Comparison of ENCODE assay signal across 17 cellular contexts in genomic region chr20:64109831-64110391, GRCh38. TPM values are rescaled to one million over a fixed set of nuclear protein-coding genes. Genes with fewer than 3 reads are reported as not detected.
DNase-seq lines count a peak whose midpoint lies in the region; ATAC-seq and TF ChIP-seq lines count a peak whose summit lies in the region.
"Had no signal": no experiment of that assay in that cellular context is flagged by ENCODE, and none has a peak within 500 bp of the region (broad histone marks: within the 10 kb centered on the region; RNA-seq: fewer than 3 reads in every experiment).

No MANE protein-coding gene starts in this region.

- no peaks in the 10 kb centered on the region for H3K4me1 ChIP-seq in suprapubic skin
- H3K4me1 ChIP-seq in thyroid gland, result no peaks in the 10 kb centered on the region
- H3K4me1 ChIP-seq: foreskin keratinocyte, prostate gland, uterus had no signal

- H3K36me3 Mint-ChIP-seq in activated T-cell treated with anti-CD3 and anti-CD28 coated beads, Interleukin-2, amount 50 U/mL, for 24 hours (ENCODE audit: low read depth), result no peaks in the 10 kb centered on the region
- H3K36me3 Mint-ChIP-seq in activated T-cell treated with anti-CD3 and anti-CD28 coated beads, Interleukin-2, amount 50 U/mL, for 72 hours (ENCODE audit: insufficient read depth in 2 of 2), result no peaks in the 10 kb centered on the region
- H3K36me3 Mint-ChIP-seq: activated naive CD4-positive, alpha-beta T cell treated with anti-CD3 and anti-CD28 coated beads, Interleukin-2, amount 50 U/mL, for 72 hours had no signal

- H3K27ac Mint-ChIP-seq in activated T-cell treated with anti-CD3 and anti-CD28 coated beads, Interleukin-2, amount 50 U/mL, for 24 hours, result no peak overlapping the region
- H3K27ac Mint-ChIP-seq in activated T-cell treated with anti-CD3 and anti-CD28 coated beads, Interleukin-2, amount 50 U/mL, for 72 hours, result no peak overlapping the region
- H3K27ac Mint-ChIP-seq: activated naive CD4-positive, alpha-beta T cell treated with anti-CD3 and anti-CD28 coated beads, Interleukin-2, amount 50 U/mL, for 72 hours had no signal

- intact Hi-C loops in thyroid gland (cut with DNase I), result no loop called here

- H3K27me3 ChIP-seq in suprapubic skin (peaks cover 27% of the 10 kb centered on the region), thyroid gland (no peaks in the 10 kb centered on the region)
- H3K27me3 ChIP-seq: cardiac muscle cell, uterus had no signal

- H3K36me3 ChIP-seq in suprapubic skin, result no peaks in the 10 kb centered on the region
- H3K36me3 ChIP-seq in thyroid gland, result no peaks in the 10 kb centered on the region
- H3K36me3 ChIP-seq: cardiac muscle cell, prostate gland, uterus had no signal

- H3K9me3 Mint-ChIP-seq in activated T-cell treated with anti-CD3 and anti-CD28 coated beads, Interleukin-2, amount 50 U/mL, for 24 hours, result no peaks in the 10 kb centered on the region
- H3K9me3 Mint-ChIP-seq in activated T-cell treated with anti-CD3 and anti-CD28 coated beads, Interleukin-2, amount 50 U/mL, for 72 hours, result no peaks in the 10 kb centered on the region
- H3K9me3 Mint-ChIP-seq: activated naive CD4-positive, alpha-beta T cell treated with anti-CD3 and anti-CD28 coated beads, Interleukin-2, amount 50 U/mL, for 72 hours had no signal

- no peaks in the 10 kb centered on the region for H3K9me3 ChIP-seq in suprapubic skin
- no peaks in the 10 kb centered on the region for H3K9me3 ChIP-seq in thyroid gland
- H3K9me3 ChIP-seq: prostate gland, uterus had no signal

- ATAC-seq in activated T-cell treated with anti-CD3 and anti-CD28 coated beads, Interleukin-2, amount 50 U/mL, for 72 hours (replicated peaks in 1 of 2), result no peak
- ATAC-seq in left lobe of liver, result no peak
- ATAC-seq: activated naive CD4-positive, alpha-beta T cell treated with anti-CD3 and anti-CD28 coated beads, Interleukin-2, amount 50 U/mL, for 72 hours; foreskin keratinocyte had no signal

- H3K27me3 Mint-ChIP-seq in activated T-cell treated with anti-CD3 and anti-CD28 coated beads, Interleukin-2, amount 50 U/mL, for 24 hours, result no peaks in the 10 kb centered on the region
- H3K27me3 Mint-ChIP-seq in activated T-cell treated with anti-CD3 and anti-CD28 coated beads, Interleukin-2, amount 50 U/mL, for 72 hours (ENCODE audit: low read depth), result no peaks in the 10 kb centered on the region

- peaks cover 4% of the 10 kb centered on the region for H3K4me1 Mint-ChIP-seq in activated T-cell treated with anti-CD3 and anti-CD28 coated beads, Interleukin-2, amount 50 U/mL, for 24 hours (ENCODE audit: low read depth)
- H3K4me1 Mint-ChIP-seq in activated T-cell treated with anti-CD3 and anti-CD28 coated beads, Interleukin-2, amount 50 U/mL, for 72 hours (ENCODE audit: low read depth), result no peaks in the 10 kb centered on the region

- TF ChIP-seq POLR2A in suprapubic skin (IDR thresholded peaks at IDR 0.05), result no peak
- TF ChIP-seq POLR2A in thyroid gland (IDR thresholded peaks at IDR 0.05), result no peak

- peak; percentile 22 for DNase-seq in activated T-cell treated with anti-CD3 and anti-CD28 coated beads, Interleukin-2, amount 50 U/mL, for 24 hours
- DNase-seq in activated T-cell treated with anti-CD3 and anti-CD28 coated beads, Interleukin-2, amount 50 U/mL, for 72 hours, result no peak
- peak; percentile 40 for DNase-seq in left lobe of liver (ENCODE audit: low spot score)
- DNase-seq in suprapubic skin (ENCODE audit: low spot score in 2 of 2), result peak; percentile 48 to 65
- no peak for DNase-seq in COR-L47 (lab: John Stamatoyannopoulos, UW)
- no peak for DNase-seq in thyroid gland
- DNase-seq: activated CD4-positive, alpha-beta T cell treated with anti-CD3 and anti-CD28 coated beads, Interleukin-2, amount 50 U/mL, for 48 hours; DMS153; foreskin keratinocyte; NCI-H187 treated with DMSO at 0.1 percent for 48 hours; NCI-H69 had no signal

- no peak overlapping the region for H3K4me3 Mint-ChIP-seq in activated T-cell treated with anti-CD3 and anti-CD28 coated beads, Interleukin-2, amount 50 U/mL, for 24 hours
- no peak overlapping the region for H3K4me3 Mint-ChIP-seq in activated T-cell treated with anti-CD3 and anti-CD28 coated beads, Interleukin-2, amount 50 U/mL, for 72 hours

- no peak for TF ChIP-seq EP300 in suprapubic skin (IDR thresholded peaks at IDR 0.05)

- 76% methylated on average over 16 of the region's 16 CpGs for WGBS in suprapubic skin
- 60 to 75% methylated on average over 3 to 12 of the region's 16 CpGs for WGBS in thyroid gland, 2 donors

- no peak overlapping the region for H3K4me3 ChIP-seq in suprapubic skin
- no peak overlapping the region for H3K4me3 ChIP-seq in thyroid gland (replicated peaks in 1 of 3)
- H3K4me3 ChIP-seq: cardiac muscle cell, prostate gland, uterus had no signal

- TF ChIP-seq CTCF in suprapubic skin (IDR thresholded peaks at IDR 0.05), result no peak
- no peak for TF ChIP-seq CTCF in thyroid gland (IDR thresholded peaks at IDR 0.05)

- H3K27ac ChIP-seq in suprapubic skin, result no peak overlapping the region
- H3K27ac ChIP-seq in thyroid gland, result no peak overlapping the region
- H3K27ac ChIP-seq: cardiac muscle cell, foreskin keratinocyte, prostate gland, RWPE1, uterus had no signal

RNA-seq across cellular contexts. Expression of gene NPBWR2, which starts 2.5 kb away (rescaled TPM):
- not detected for total RNA-seq in activated T-cell treated with anti-CD3 and anti-CD28 coated beads, Interleukin-2, amount 50 U/mL, for 72 hours
- total RNA-seq in left lobe of liver, result not detected
- not detected for total RNA-seq in suprapubic skin
- not detected for total RNA-seq in thyroid gland
- total RNA-seq: activated naive CD4-positive, alpha-beta T cell treated with anti-CD3 and anti-CD28 coated beads, Interleukin-2, amount 50 U/mL, for 72 hours; cardiac muscle cell; foreskin keratinocyte; mucosa of gallbladder; prostate gland; uterus had no signal

RNA-seq across cellular contexts. Expression of gene LKAAEAR1, which starts 25.7 kb away (rescaled TPM):
- total RNA-seq in activated T-cell treated with anti-CD3 and anti-CD28 coated beads, Interleukin-2, amount 50 U/mL, for 72 hours, result under 1 TPM in 1 of 2 donors, not detected in 1; 0.29 TPM
- total RNA-seq in left lobe of liver, result not detected
- not detected for total RNA-seq in suprapubic skin
- 1 to 10 TPM in 2 of 4 donors, not detected in 2; 1.3 to 1.7 TPM for total RNA-seq in thyroid gland
- total RNA-seq: activated naive CD4-positive, alpha-beta T cell treated with anti-CD3 and anti-CD28 coated beads, Interleukin-2, amount 50 U/mL, for 72 hours; foreskin keratinocyte; mucosa of gallbladder; uterus had no signal

RNA-seq across cellular contexts. Expression of gene OPRL1, which starts 30.0 kb away (rescaled TPM):
- total RNA-seq in activated T-cell treated with anti-CD3 and anti-CD28 coated beads, Interleukin-2, amount 50 U/mL, for 72 hours, result 1 to 10 TPM; 1.3 to 1.7 TPM
- 0.15 TPM for total RNA-seq in left lobe of liver
- under 1 TPM; 0.45 to 0.68 (median 0.52) TPM for total RNA-seq in suprapubic skin
- total RNA-seq in thyroid gland, result under 1 TPM; 0.54 to 0.94 (median 0.68) TPM

RNA-seq across cellular contexts. Expression of gene RGS19, which starts 30.6 kb away (rescaled TPM):
- 10 to 100 TPM; 38.1 to 40.0 TPM for total RNA-seq in activated T-cell treated with anti-CD3 and anti-CD28 coated beads, Interleukin-2, amount 50 U/mL, for 72 hours
- total RNA-seq in left lobe of liver (4.6 TPM), suprapubic skin (10 to 100 TPM; 14.8 to 18.4 (median 16.2) TPM), thyroid gland (10 to 100 TPM; 10.5 to 17.2 (median 13.4) TPM)

RNA-seq across cellular contexts. Expression of gene TCEA2, which starts 46.9 kb away (rescaled TPM):
- 10 to 100 TPM; 55.5 to 61.6 TPM for total RNA-seq in activated T-cell treated with anti-CD3 and anti-CD28 coated beads, Interleukin-2, amount 50 U/mL, for 72 hours
- total RNA-seq in left lobe of liver, result 49.2 TPM
- 10 to 100 TPM in 3 of 4 donors, 1 to 10 TPM in 1; 8.6 to 27.9 (median 13.2) TPM for total RNA-seq in suprapubic skin
- 10 to 100 TPM; 20.9 to 43.1 (median 24.4) TPM for total RNA-seq in thyroid gland

Comparison
In these comparisons a context has a peak if more than half of its experiments do, and no peak if none do; other contexts are left out.
1. DNase-seq: peak in activated T-cell treated with anti-CD3 and anti-CD28 coated beads, Interleukin-2, amount 50 U/mL, for 24 hours (single experiment), left lobe of liver (single experiment) and suprapubic skin (2 of 2); none in activated T-cell treated with anti-CD3 and anti-CD28 coated beads, Interleukin-2, amount 50 U/mL, for 72 hours (0 of 2), COR-L47 (single experiment) and thyroid gland (0 of 2).